In genomic region chr1:227161470-227161869, GRCh38 we compare ENCODE assay signal across 7 cellular contexts.
"Had no signal": no experiment of that assay in that cellular context is flagged by ENCODE, and none has a peak within 500 bp of the region (broad histone marks: within the 10 kb centered on the region; RNA-seq: fewer than 3 reads in every experiment).

No MANE protein-coding gene starts in this region.

- H3K4me1 Mint-ChIP-seq: GM23338, IgD-negative memory B cell had no signal

- H2AFZ ChIP-seq: GM23338 had no signal

- H3K27me3 Mint-ChIP-seq: IgD-negative memory B cell had no signal

- ATAC-seq: GM23338 had no signal

- H3K4me3 ChIP-seq: GM23338 had no signal

- H3K9me3 Mint-ChIP-seq: GM23338, H9, IgD-negative memory B cell had no signal

- H3K4me2 ChIP-seq: GM23338 had no signal

- H3K4me3 Mint-ChIP-seq: GM23338, H9, IgD-negative memory B cell had no signal

- DNase-seq: H9, HCEC 1CT, KG1 had no signal

- H3K27ac Mint-ChIP-seq: GM23338, H9, IgD-negative memory B cell had no signal

- FAIRE-seq: H1, HTR-8/SVneo had no signal
